Comparison of ENCODE assay signal across 8 cellular contexts in the genomic region with DNA sequence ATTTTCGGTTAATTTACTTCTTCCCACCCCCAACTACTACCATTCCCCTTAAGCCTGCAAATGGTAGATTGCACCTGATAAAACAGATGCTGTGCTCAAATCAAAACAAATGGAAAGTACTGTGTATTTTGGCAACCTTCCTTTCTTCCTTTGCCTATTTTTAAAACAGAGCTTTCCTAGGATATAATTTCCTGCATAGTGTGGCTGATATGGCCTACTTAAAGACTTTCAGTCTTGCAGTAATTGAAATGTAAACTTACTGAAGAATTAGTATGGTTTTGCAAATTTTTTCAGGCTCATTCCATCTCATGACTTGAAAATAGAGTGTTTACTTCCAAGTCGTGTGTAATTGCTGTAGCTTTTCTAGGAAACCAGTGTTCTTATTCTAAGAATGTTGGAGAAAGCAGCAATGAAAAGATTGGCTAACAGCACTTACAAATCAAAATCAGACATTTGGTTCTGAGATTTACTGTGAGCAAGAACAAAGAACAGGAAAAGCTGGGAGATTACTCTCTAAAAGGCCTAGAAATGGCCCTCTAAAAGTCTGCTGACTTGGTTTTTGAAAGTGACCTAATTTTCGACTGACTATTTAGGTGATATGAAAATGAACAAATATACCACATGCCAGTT. TPM values are rescaled to one million over a fixed set of nuclear protein-coding genes. Genes with fewer than 3 reads are reported as not detected.
DNase-seq lines count a peak whose midpoint lies in the region; ATAC-seq, FAIRE-seq and TF ChIP-seq lines count a peak whose summit lies in the region.

No MANE protein-coding gene starts in this region.

- H3K27ac ChIP-seq in liver (ENCODE audit: low read depth in 1 of 2, low read length in 2 of 2) (peak overlapping the region in 1 of 2 donors; percentile 40), HepG2 (ENCODE audit: extremely low read length, insufficient read depth, low read length) (no peak overlapping the region), right atrium auricular region (peak overlapping the region; percentile 52 to 67), substantia nigra (ENCODE audit: low read depth, low read length, poor library complexity, severe bottlenecking) (peak overlapping the region; percentile 16)

- intact Hi-C loops in HepG2 (cut with micrococcal nuclease; ENCODE audit: unreplicated experiment): no loop called here
- intact Hi-C loops in Calu3 (cut with micrococcal nuclease; ENCODE audit: unreplicated experiment): no loop called here

- H3K27me3 ChIP-seq in liver (ENCODE audit: control insufficient read depth in 4 of 4, insufficient read depth in 4 of 4, low read length in 3 of 4) (no peaks in the 10 kb centered on the region), HepG2 (ENCODE audit: control insufficient read depth in 1 of 2, insufficient read depth in 2 of 2, low read length in 2 of 2) (no peaks in the 10 kb centered on the region), right atrium auricular region (no peaks in the 10 kb centered on the region)

- no peak for TF ChIP-seq POLR2A in HepG2 (IDR thresholded peaks at IDR 0.05; ENCODE audit: insufficient read depth in 1 of 2, low read depth in 2 of 2, low read length in 2 of 2)

- TF ChIP-seq RAD21 in liver (IDR thresholded peaks at IDR 0.05): peak; percentile 5 to 22
- TF ChIP-seq RAD21 in HepG2 (CRISPR knock-in tag; IDR thresholded peaks at IDR 0.05): no peak

- peak overlapping the region; percentile 63 for H3K4me3 Mint-ChIP-seq in activated T-helper 17 cell treated with anti-CD3 and anti-CD28 coated beads, Interleukin-2, amount 50 U/mL, for 72 hours
- H3K4me3 Mint-ChIP-seq in Calu3 (ENCODE audit: low read depth, unreplicated experiment): no peak overlapping the region

- no peaks in the 10 kb centered on the region for H3K36me3 ChIP-seq in liver (ENCODE audit: control insufficient read depth in 4 of 4, insufficient read depth in 3 of 4, low read depth in 1 of 4, low read length in 3 of 4)
- peaks cover 2 to 4% of the 10 kb centered on the region in 2 experiments; a peak in 3 of 5 replicates for H3K36me3 ChIP-seq in HepG2 (replicated peaks in 1 of 2; ENCODE audit: control insufficient read depth in 1 of 2, insufficient read depth in 2 of 2, low read length in 2 of 2)
- no peaks in the 10 kb centered on the region for H3K36me3 ChIP-seq in right atrium auricular region

- H3K79me2 ChIP-seq in HepG2 (ENCODE audit: insufficient read depth, low read length): no peaks in the 10 kb centered on the region

- no peaks in the 10 kb centered on the region for H3K9me3 ChIP-seq in liver (ENCODE audit: control insufficient read depth in 4 of 4, low read length in 3 of 4)
- H3K9me3 ChIP-seq in HepG2 (ENCODE audit: low read length): no peaks in the 10 kb centered on the region
- H3K9me3 ChIP-seq in right atrium auricular region: no peaks in the 10 kb centered on the region

- no peak for FAIRE-seq in HepG2 (lab: Jason Lieb, UNC)

- H3K4me3 ChIP-seq in liver (ENCODE audit: low read depth in 1 of 3, low read length in 3 of 3) (no peak overlapping the region), HepG2 (replicated peaks in 1 of 3; ENCODE audit: insufficient read depth in 1 of 3, low read depth in 2 of 3, low read length in 3 of 3) (no peak overlapping the region), right atrium auricular region (no peak overlapping the region)

- no peak overlapping the region for H3K4me2 ChIP-seq in HepG2 (ENCODE audit: low read depth, low read length)

- ATAC-seq in HepG2: no peak
- peak; percentile 91 for ATAC-seq in activated T-helper 17 cell treated with anti-CD3 and anti-CD28 coated beads, Interleukin-2, amount 50 U/mL, for 72 hours (replicated peaks)
- no peak for ATAC-seq in HG03469 (IDR thresholded peaks at IDR 0.05; ENCODE audit: unreplicated experiment)

- peaks cover 21% of the 10 kb centered on the region for H3K4me1 Mint-ChIP-seq in activated T-helper 17 cell treated with anti-CD3 and anti-CD28 coated beads, Interleukin-2, amount 50 U/mL, for 72 hours
- H3K4me1 Mint-ChIP-seq in Calu3 (ENCODE audit: low read depth, unreplicated experiment): no peaks in the 10 kb centered on the region

- H4K20me1 ChIP-seq in HepG2 (ENCODE audit: insufficient read depth, low read length): no peaks in the 10 kb centered on the region

- POLR2A ChIA-PET in HepG2 (lab: Yijun Ruan, JAX): no interaction called here

- peak overlapping the region; percentile 81 for H3K27ac Mint-ChIP-seq in activated T-helper 17 cell treated with anti-CD3 and anti-CD28 coated beads, Interleukin-2, amount 50 U/mL, for 72 hours
- H3K27ac Mint-ChIP-seq in Calu3 (ENCODE audit: unreplicated experiment): no peak overlapping the region

- no peak overlapping the region for H2AFZ ChIP-seq in HepG2 (ENCODE audit: low read length)

- DNase-seq in HepG2 (ENCODE audit: low spot score) (no peak), right atrium auricular region (ENCODE audit: low spot score) (no peak), substantia nigra (lab: John Stamatoyannopoulos, UW) (no peak), Calu3 (no peak), kidney glomerular epithelial cell (lab: John Stamatoyannopoulos, UW) (no peak)

- H3K36me3 Mint-ChIP-seq in activated T-helper 17 cell treated with anti-CD3 and anti-CD28 coated beads, Interleukin-2, amount 50 U/mL, for 72 hours (ENCODE audit: low read depth): peaks cover 24% of the 10 kb centered on the region
- H3K36me3 Mint-ChIP-seq in Calu3 (ENCODE audit: insufficient read depth, unreplicated experiment): peaks cover 17% of the 10 kb centered on the region

- no peak for TF ChIP-seq EP300 in HepG2 (IDR thresholded peaks at IDR 0.05; ENCODE audit: low read depth in 2 of 2, low read length in 2 of 2)
- no peak for TF ChIP-seq EP300 in HepG2 (CRISPR knock-in tag; IDR thresholded peaks at IDR 0.05; ENCODE audit: borderline replicate concordance)

- BruUV-seq in HepG2 (replicated peaks; lab: Mats Ljungman, UMichigan) (no TSS peak), Calu3 (replicated peaks; lab: Mats Ljungman, UMichigan) (no TSS peak)

- H3K9ac ChIP-seq in liver (ENCODE audit: low read depth in 1 of 2, low read length in 2 of 2) (no peak overlapping the region), HepG2 (ENCODE audit: insufficient read depth, low read depth, low read length) (no peak overlapping the region)

- WGBS in liver: 16% methylated on average over 3 of the region's 3 CpGs
- WGBS in HepG2 (ENCODE audit: low lambda C conversion rate): 86% methylated on average over 3 of the region's 3 CpGs

- peaks cover 0 to 15% (median 3%) of the 10 kb centered on the region in 4 donors for H3K4me1 ChIP-seq in liver (ENCODE audit: control insufficient read depth in 4 of 4, insufficient read depth in 4 of 4, low read length in 3 of 4)
- H3K4me1 ChIP-seq in HepG2 (ENCODE audit: insufficient read depth, low read length): no peaks in the 10 kb centered on the region
- peaks cover 0 to 24% of the 10 kb centered on the region in 2 donors for H3K4me1 ChIP-seq in right atrium auricular region

- no peaks in the 10 kb centered on the region for H3K9me3 Mint-ChIP-seq in activated T-helper 17 cell treated with anti-CD3 and anti-CD28 coated beads, Interleukin-2, amount 50 U/mL, for 72 hours
- H3K9me3 Mint-ChIP-seq in Calu3 (ENCODE audit: low read depth, unreplicated experiment): no peaks in the 10 kb centered on the region

- CTCF ChIA-PET in HepG2 (lab: Yijun Ruan, JAX; ENCODE audit: low intra/inter-chr PET ratio, low total read pairs) (no interaction called here), Calu3 (lab: Charles Lee) (interaction anchor here (1.4 kb wide), 1 partner anchor 19 kb away, joined by 3 read pairs; no protein-coding TSS in a partner anchor)

- TF ChIP-seq CTCF in liver (IDR thresholded peaks at IDR 0.05; ENCODE audit: low read depth, low read length, missing input control): no peak
- no peak for TF ChIP-seq CTCF in HepG2 (CRISPR knock-in tag; IDR thresholded peaks at IDR 0.05)
- TF ChIP-seq CTCF in right atrium auricular region (IDR thresholded peaks at IDR 0.05): no peak
- no peak for TF ChIP-seq CTCF in Calu3 (IDR thresholded peaks at IDR 0.05; ENCODE audit: unreplicated experiment)

- in situ Hi-C loops in HepG2 (cut with HindIII; ENCODE audit: extremely low pct_ligation_motif_present, low pct_unique_long_range_greater_than_20kb): no loop called here

- H3K27me3 Mint-ChIP-seq in activated T-helper 17 cell treated with anti-CD3 and anti-CD28 coated beads, Interleukin-2, amount 50 U/mL, for 72 hours: no peaks in the 10 kb centered on the region
- H3K27me3 Mint-ChIP-seq in Calu3 (ENCODE audit: unreplicated experiment): no peaks in the 10 kb centered on the region

TF ChIP-seq in HepG2, 621 proteins besides CTCF, POLR2A, EP300 and RAD21 (continues in another document):
- TF ChIP-seq ZNF7 (CRISPR knock-in tag; IDR thresholded peaks at IDR 0.05): no peak

RNA-seq across cellular contexts. Expression of gene REEP3, which starts 52.0 kb away (rescaled TPM):
- total RNA-seq in liver: 10 to 100 TPM; 12.8 to 23.5 TPM
- 10 to 100 TPM in 1 of 2 donors, 1 to 10 TPM in 1; 7.9 to 26.9 TPM for polyA plus RNA-seq in liver
- total RNA-seq in HepG2 (2016; rRNA removed; fragmentation: Illumina TruSeq; extraction: Trizol): 29.1 and 31.4 TPM in 2 replicates
- 23.6 and 27.7 TPM in 2 replicates for total RNA-seq in HepG2 (2016; cell fraction: cytosol; rRNA removed; fragmentation: Illumina TruSeq; extraction: Trizol; ENCODE audit: low read depth)
- total RNA-seq in HepG2 (2016; cell fraction: insoluble cytoplasmic fraction; rRNA removed; fragmentation: Illumina TruSeq; extraction: Trizol): 27.1 and 27.9 TPM in 2 replicates
- 34.9 and 39.7 TPM in 2 replicates for total RNA-seq in HepG2 (2016; cell fraction: membrane; rRNA removed; fragmentation: Illumina TruSeq; extraction: Trizol)
- total RNA-seq in HepG2 (2016; cell fraction: nucleus; rRNA removed; fragmentation: Illumina TruSeq; extraction: Trizol): 13.9 and 19.8 TPM in 2 replicates
- 5.3 and 7.1 TPM in 2 replicates for polyA plus RNA-seq in HepG2 (2011; rRNA removed)
- 5.4 and 8.4 TPM in 2 replicates for polyA plus RNA-seq in HepG2 (2011; cell fraction: cytosol; rRNA removed)
- polyA plus RNA-seq in HepG2 (2011; cell fraction: nucleus; rRNA removed): 2.7 and 4.4 TPM in 2 replicates
- polyA plus RNA-seq in HepG2 (2012): 8.7 and 10.0 TPM in 2 replicates
- polyA plus RNA-seq in HepG2 (2016; cell fraction: cytosol; fragmentation: Illumina TruSeq; extraction: Trizol; ENCODE audit: low read depth): 45.4 and 52.0 TPM in 2 replicates
- 20.1 and 20.9 TPM in 2 replicates for polyA plus RNA-seq in HepG2 (2016; cell fraction: insoluble cytoplasmic fraction; fragmentation: Illumina TruSeq; extraction: Trizol; ENCODE audit: low read depth)
- 31.9 and 38.5 TPM in 2 replicates for polyA plus RNA-seq in HepG2 (2016; cell fraction: membrane; fragmentation: Illumina TruSeq; extraction: Trizol; ENCODE audit: low read depth)
- 25.8 and 29.3 TPM in 2 replicates for polyA plus RNA-seq in HepG2 (2016; cell fraction: nucleus; fragmentation: Illumina TruSeq; extraction: Trizol; ENCODE audit: insufficient read depth, low read depth)
- 2.4 and 4.6 TPM in 2 replicates for polyA minus RNA-seq in HepG2 (2011; rRNA and poly(A)+ RNA removed; ENCODE audit: low replicate concordance)
- 9.3 and 9.6 TPM in 2 replicates for polyA minus RNA-seq in HepG2 (2011; cell fraction: cytosol; rRNA and poly(A)+ RNA removed)
- polyA minus RNA-seq in HepG2 (2011; cell fraction: nucleus; rRNA and poly(A)+ RNA removed): 6.3 and 7.8 TPM in 2 replicates
- total RNA-seq in activated T-helper 17 cell treated with anti-CD3 and anti-CD28 coated beads, Interleukin-2, amount 50 U/mL, for 72 hours: 10 to 100 TPM; 18.5 to 20.0 TPM
- total RNA-seq in right atrium auricular region: 10 to 100 TPM; 41.4 to 42.7 TPM
- 94.7 and 97.5 TPM in 2 replicates for total RNA-seq in Calu3 (2022)
